In the genomic region with DNA sequence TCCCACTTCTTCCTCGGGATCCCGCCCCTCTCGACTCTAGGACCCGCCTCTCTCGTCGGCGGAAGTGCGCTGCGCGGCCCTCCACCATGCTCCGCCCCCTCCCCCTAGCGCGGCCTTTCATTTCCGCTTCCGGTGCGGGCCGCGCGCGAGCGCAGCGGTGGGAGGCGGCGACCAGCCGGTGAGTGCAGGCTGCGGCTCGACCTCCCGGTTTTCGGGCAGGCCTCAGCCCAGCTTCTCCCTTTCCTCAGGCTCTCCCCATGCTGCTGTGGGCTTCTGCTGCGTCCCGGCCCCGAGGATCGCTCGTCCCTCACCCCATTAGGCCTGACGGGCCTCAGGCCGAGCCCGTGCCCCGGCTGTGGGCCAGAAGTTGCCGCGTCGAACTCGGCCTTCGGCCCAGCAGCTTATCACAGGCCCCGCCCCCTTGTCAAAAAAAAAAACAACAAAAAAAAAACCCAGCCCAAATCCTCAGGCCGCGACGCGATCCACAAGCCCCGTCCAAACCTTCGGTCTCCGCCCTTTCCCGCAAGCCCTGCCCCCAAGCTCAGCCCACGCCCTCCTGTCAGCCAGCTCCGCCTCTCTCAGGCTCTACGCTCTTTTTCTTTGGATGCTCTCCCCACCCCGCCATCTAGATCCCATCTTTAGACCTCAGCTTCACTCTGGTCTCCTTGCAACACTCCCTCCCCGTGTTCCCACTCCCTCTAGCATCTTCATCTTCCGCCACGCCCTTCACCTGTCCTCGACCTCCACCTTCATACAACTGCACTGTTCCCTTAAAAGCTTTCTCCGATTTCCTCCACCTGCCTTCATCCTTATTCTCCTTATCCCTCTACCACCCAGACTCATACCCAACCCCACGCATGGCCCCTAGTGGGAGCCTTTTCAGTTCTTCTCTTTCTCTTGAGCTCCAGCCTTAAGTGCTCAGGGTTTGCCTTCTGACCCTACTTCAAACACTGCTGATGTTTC, we compare ENCODE assay signal across 1 cellular context.
TF ChIP-seq lines count a peak whose summit lies in the region.

A gene with protein sequence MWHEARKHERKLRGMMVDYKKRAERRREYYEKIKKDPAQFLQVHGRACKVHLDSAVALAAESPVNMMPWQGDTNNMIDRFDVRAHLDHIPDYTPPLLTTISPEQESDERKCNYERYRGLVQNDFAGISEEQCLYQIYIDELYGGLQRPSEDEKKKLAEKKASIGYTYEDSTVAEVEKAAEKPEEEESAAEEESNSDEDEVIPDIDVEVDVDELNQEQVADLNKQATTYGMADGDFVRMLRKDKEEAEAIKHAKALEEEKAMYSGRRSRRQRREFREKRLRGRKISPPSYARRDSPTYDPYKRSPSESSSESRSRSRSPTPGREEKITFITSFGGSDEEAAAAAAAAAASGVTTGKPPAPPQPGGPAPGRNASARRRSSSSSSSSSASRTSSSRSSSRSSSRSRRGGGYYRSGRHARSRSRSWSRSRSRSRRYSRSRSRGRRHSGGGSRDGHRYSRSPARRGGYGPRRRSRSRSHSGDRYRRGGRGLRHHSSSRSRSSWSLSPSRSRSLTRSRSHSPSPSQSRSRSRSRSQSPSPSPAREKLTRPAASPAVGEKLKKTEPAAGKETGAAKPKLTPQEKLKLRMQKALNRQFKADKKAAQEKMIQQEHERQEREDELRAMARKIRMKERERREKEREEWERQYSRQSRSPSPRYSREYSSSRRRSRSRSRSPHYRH (plus strand): TSS at position 115 of the 963 bp plus-strand sequence. CDS start 1,168 bp downstream, outside the sequence.

TF ChIP-seq in IMR-90, 13 proteins besides CTCF, POLR2A, EP300 and RAD21:
- TF ChIP-seq BHLHE40 (IDR thresholded peaks at IDR 0.05; ENCODE audit: low read depth, low read length) (peak; percentile 15; the same call in 1 of the 2 replicates), NFE2L2 (IDR thresholded peaks at IDR 0.05; ENCODE audit: low read depth, low read length) (no peak), MXI1 (IDR thresholded peaks at IDR 0.05; ENCODE audit: borderline replicate concordance, low read depth, low read length) (peak; percentile 8; the same call in 1 of the 2 replicates), MAZ (IDR thresholded peaks at IDR 0.05; ENCODE audit: borderline replicate concordance, low read depth, low read length) (peak; percentile 95), RCOR1 (IDR thresholded peaks at IDR 0.05; ENCODE audit: insufficient replicate concordance, low read length) (no peak)
